ENCODE assay signal across 26 cellular contexts in the genomic region with DNA sequence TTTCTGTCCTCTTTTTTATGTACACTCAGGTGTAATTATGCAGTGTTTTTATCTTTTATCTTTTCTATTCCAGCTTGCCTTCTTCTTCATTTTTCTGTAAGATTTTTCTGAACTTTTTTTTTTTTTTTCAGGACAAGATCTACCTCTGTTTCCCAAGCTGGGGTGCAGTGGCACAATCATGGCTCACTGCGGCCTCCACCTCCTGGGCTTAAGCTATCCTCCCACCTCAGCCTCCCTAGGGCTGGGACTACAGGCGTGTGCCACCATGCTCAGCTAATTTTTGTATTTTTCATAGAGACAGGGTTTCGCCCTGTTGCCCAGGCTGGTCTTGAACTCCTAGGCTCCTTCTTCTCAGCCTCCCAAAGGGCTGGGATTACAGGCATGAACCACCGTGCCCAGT. TPM values are rescaled to one million over a fixed set of nuclear protein-coding genes. Genes with fewer than 3 reads are reported as not detected.
DNase-seq lines count a peak whose midpoint lies in the region; ATAC-seq, FAIRE-seq and TF ChIP-seq lines count a peak whose summit lies in the region.
"Had no signal": no experiment of that assay in that cellular context is flagged by ENCODE, and none has a peak within 500 bp of the region (broad histone marks: within the 10 kb centered on the region; RNA-seq: fewer than 3 reads in every experiment).

No MANE protein-coding gene starts in this region.

- DNase-seq in K562 (ENCODE audit: extremely low read depth in 1 of 4, low spot score in 3 of 4) (no peak), mesenchymal stem cell (no peak)
- no peak for DNase-seq in activated CD4-positive, alpha-beta memory T cell treated with anti-CD3 and anti-CD28 coated beads for 36 hours
- DNase-seq in stimulated activated naive CD8-positive, alpha-beta T cell treated with anti-CD3 and anti-CD28 coated beads, Interleukin-15, amount 100 ng/mL, for 72 hours = no peak
- DNase-seq: AML-193; C1 segment of cervical spinal cord; CD4-positive, alpha-beta memory T cell; CD4-positive, CD25-positive, alpha-beta regulatory T cell; CD8-positive, alpha-beta memory T cell; COR-L47; DMS 273 treated with DMSO at 0.1 percent for 48 hours; DMS153; DMS53; DMS79; DND-41; EL; GF-D8 had no signal

- H3K4me3 Mint-ChIP-seq in activated CD4-positive, alpha-beta memory T cell treated with anti-CD3 and anti-CD28 coated beads for 36 hours = no peak overlapping the region
- no peak overlapping the region for H3K4me3 Mint-ChIP-seq in stimulated activated naive CD8-positive, alpha-beta T cell treated with anti-CD3 and anti-CD28 coated beads, Interleukin-15, amount 100 ng/mL, for 72 hours
- H3K4me3 Mint-ChIP-seq: B cell; CD14-positive monocyte; CD4-positive, alpha-beta memory T cell; CD4-positive, CD25-positive, alpha-beta regulatory T cell; CD8-positive, alpha-beta memory T cell had no signal

- H3K4ac ChIP-seq in mesenchymal stem cell (ENCODE audit: low read depth in 1 of 2, low read length in 2 of 2) = no peak overlapping the region

- H3K9me3 Mint-ChIP-seq in activated CD4-positive, alpha-beta memory T cell treated with anti-CD3 and anti-CD28 coated beads for 36 hours = no peaks in the 10 kb centered on the region
- H3K9me3 Mint-ChIP-seq in stimulated activated naive CD8-positive, alpha-beta T cell treated with anti-CD3 and anti-CD28 coated beads, Interleukin-15, amount 100 ng/mL, for 72 hours = no peaks in the 10 kb centered on the region
- H3K9me3 Mint-ChIP-seq: CD4-positive, alpha-beta memory T cell; CD4-positive, CD25-positive, alpha-beta regulatory T cell; CD8-positive, alpha-beta memory T cell had no signal

- no peak overlapping the region for H2BK12ac ChIP-seq in mesenchymal stem cell (ENCODE audit: low read length in 2 of 2)

- H4K8ac ChIP-seq in mesenchymal stem cell (ENCODE audit: low read length) = no peak overlapping the region

- H4K91ac ChIP-seq in mesenchymal stem cell (ENCODE audit: low read length) = no peak overlapping the region

- FAIRE-seq in K562 (lab: Jason Lieb, UNC) = no peak
- FAIRE-seq: A549, G401.6, GM12891, GM19239 had no signal

- H3K36me3 Mint-ChIP-seq in activated CD4-positive, alpha-beta memory T cell treated with anti-CD3 and anti-CD28 coated beads for 36 hours = no peaks in the 10 kb centered on the region
- H3K36me3 Mint-ChIP-seq: CD14-positive monocyte; CD4-positive, alpha-beta memory T cell; CD4-positive, CD25-positive, alpha-beta regulatory T cell; CD8-positive, alpha-beta memory T cell had no signal

- H4K20me1 ChIP-seq in BLaER1 = no peaks in the 10 kb centered on the region
- H4K20me1 ChIP-seq in K562 (replicated peaks; ENCODE audit: control insufficient read depth, insufficient read depth, low read length) = no peaks in the 10 kb centered on the region

- no peaks in the 10 kb centered on the region for H3K79me2 ChIP-seq in K562 (ENCODE audit: control insufficient read depth, insufficient read depth, low read length)

- no peak for ATAC-seq in K562
- ATAC-seq in HG03196 (IDR thresholded peaks at IDR 0.05; ENCODE audit: unreplicated experiment) = no peak
- ATAC-seq in stimulated activated naive CD8-positive, alpha-beta T cell treated with anti-CD3 and anti-CD28 coated beads, Interleukin-15, amount 100 ng/mL, for 72 hours = no peak
- ATAC-seq: A549 had no signal

- H2AFZ ChIP-seq in K562 (ENCODE audit: low read depth, low read length) (no peak overlapping the region), mesenchymal stem cell (ENCODE audit: low read depth, low read length) (no peak overlapping the region)

- H3K36me3 ChIP-seq in BLaER1 (no peaks in the 10 kb centered on the region), K562 (ENCODE audit: control insufficient read depth, insufficient read depth, low read length) (no peaks in the 10 kb centered on the region), mesenchymal stem cell (ENCODE audit: control insufficient read depth in 1 of 2, insufficient read depth in 2 of 2, low read depth in 1 of 2, low read length in 2 of 2) (no peaks in the 10 kb centered on the region)

- in situ Hi-C loops in K562 (cut with MboI) = no loop called here

- 5% methylated on average over 4 of the region's 4 CpGs for WGBS in K562 (ENCODE audit: insufficient coverage, low coverage, missing lambda C conversion rate)
- WGBS in mesenchymal stem cell = 99% methylated on average over 3 of the region's 4 CpGs

- TF ChIP-seq CTCF in K562 (IDR thresholded peaks at IDR 0.05 in 2 of 3, conservative IDR thresholded peaks at IDR 0.05 in 1 of 3; ENCODE audit: insufficient read depth in 2 of 3, low read depth in 1 of 3, low read length in 3 of 3) = no peak

- POLR2A ChIA-PET in K562 (lab: Yijun Ruan, JAX) = no interaction called here
- POLR2A ChIA-PET in activated CD4-positive, alpha-beta memory T cell treated with anti-CD3 and anti-CD28 coated beads for 36 hours (lab: Charles Lee) = no interaction called here

- H3K4me3 ChIP-seq in BLaER1 (no peak overlapping the region), K562 (no peak overlapping the region), mesenchymal stem cell (ENCODE audit: insufficient read depth in 1 of 2, low read depth in 1 of 2, low read length in 2 of 2) (no peak overlapping the region)
- H3K4me3 ChIP-seq: A549 had no signal

- no peak for TF ChIP-seq POLR2A in K562 (conservative IDR thresholded peaks at IDR 0.05)

- no peaks in the 10 kb centered on the region for H3K27me3 Mint-ChIP-seq in activated CD4-positive, alpha-beta memory T cell treated with anti-CD3 and anti-CD28 coated beads for 36 hours
- H3K27me3 Mint-ChIP-seq in stimulated activated naive CD8-positive, alpha-beta T cell treated with anti-CD3 and anti-CD28 coated beads, Interleukin-15, amount 100 ng/mL, for 72 hours = no peaks in the 10 kb centered on the region
- H3K27me3 Mint-ChIP-seq: CD4-positive, alpha-beta memory T cell; CD4-positive, CD25-positive, alpha-beta regulatory T cell had no signal

- no peaks in the 10 kb centered on the region for H3K9me1 ChIP-seq in K562 (ENCODE audit: control insufficient read depth, insufficient read depth, low read length)

- TF ChIP-seq RAD21 in K562 (CRISPR knock-in tag; conservative IDR thresholded peaks at IDR 0.05 in 1 of 2, IDR thresholded peaks at IDR 0.05 in 1 of 2) = no peak

- H3K27ac Mint-ChIP-seq in activated CD4-positive, alpha-beta memory T cell treated with anti-CD3 and anti-CD28 coated beads for 36 hours = no peak overlapping the region
- H3K27ac Mint-ChIP-seq in stimulated activated naive CD8-positive, alpha-beta T cell treated with anti-CD3 and anti-CD28 coated beads, Interleukin-15, amount 100 ng/mL, for 72 hours = peak overlapping the region in 1 of 2 donors; percentile 47
- H3K27ac Mint-ChIP-seq: B cell; CD14-positive monocyte; CD4-positive, alpha-beta memory T cell; CD8-positive, alpha-beta memory T cell had no signal

- no peak overlapping the region for H3K14ac ChIP-seq in mesenchymal stem cell (ENCODE audit: low read length in 2 of 2)

- no peaks in the 10 kb centered on the region for H3K79me1 ChIP-seq in mesenchymal stem cell (replicated peaks; ENCODE audit: low read length, poor library complexity, severe bottlenecking)

- no peak overlapping the region for H2AK5ac ChIP-seq in mesenchymal stem cell (ENCODE audit: low read length, severe bottlenecking)

- intact Hi-C loops in K562 (cut with micrococcal nuclease) = no loop called here
- intact Hi-C loops in activated CD4-positive, alpha-beta memory T cell treated with anti-CD3 and anti-CD28 coated beads for 36 hours (cut with micrococcal nuclease) = no loop called here

- peak overlapping the region; percentile 3; the same call in 1 of the 2 replicates for H3K27ac ChIP-seq in BLaER1
- H3K27ac ChIP-seq in K562 (ENCODE audit: extremely low read depth, low read depth, low read length) = no peak overlapping the region
- no peak overlapping the region for H3K27ac ChIP-seq in mesenchymal stem cell (ENCODE audit: low read length, poor library complexity, severe bottlenecking)
- H3K27ac ChIP-seq: 22Rv1, A549 had no signal

- H3K4me1 ChIP-seq in BLaER1 (peaks cover 61% of the 10 kb centered on the region), K562 (replicated peaks in 1 of 2; ENCODE audit: control insufficient read depth in 2 of 2, insufficient read depth in 2 of 2, low read length in 2 of 2) (no peaks in the 10 kb centered on the region), mesenchymal stem cell (ENCODE audit: control insufficient read depth, insufficient read depth, low read depth, low read length) (no peaks in the 10 kb centered on the region)

- H3K23ac ChIP-seq in mesenchymal stem cell (ENCODE audit: low read length in 2 of 2) = no peak overlapping the region

- no peak overlapping the region for H2BK5ac ChIP-seq in mesenchymal stem cell (ENCODE audit: low read depth, low read length, poor library complexity, severe bottlenecking)

- H3K27me3 ChIP-seq in BLaER1 = no peaks in the 10 kb centered on the region
- peaks cover 14 to 32% of the 10 kb centered on the region in 2 experiments; a peak in 4 of 5 replicates for H3K27me3 ChIP-seq in K562 (ENCODE audit: control insufficient read depth in 2 of 2, insufficient read depth in 2 of 2, low read length in 2 of 2)
- no peaks in the 10 kb centered on the region for H3K27me3 ChIP-seq in mesenchymal stem cell (ENCODE audit: control insufficient read depth in 1 of 2, insufficient read depth in 1 of 2, low read length in 2 of 2)

- H2BK120ac ChIP-seq in mesenchymal stem cell (ENCODE audit: low read depth, low read length) = no peak overlapping the region

- TF ChIP-seq EP300 in K562 (IDR thresholded peaks at IDR 0.05; ENCODE audit: low read length) = no peak

- CTCF ChIA-PET in K562 (lab: Yijun Ruan, JAX; ENCODE audit: low intra/inter-chr PET ratio) = no interaction called here
- CTCF ChIA-PET in activated CD4-positive, alpha-beta memory T cell treated with anti-CD3 and anti-CD28 coated beads for 36 hours (lab: Charles Lee) = no interaction called here

- H3K4me1 Mint-ChIP-seq in activated CD4-positive, alpha-beta memory T cell treated with anti-CD3 and anti-CD28 coated beads for 36 hours (ENCODE audit: low read depth) = no peaks in the 10 kb centered on the region
- H3K4me1 Mint-ChIP-seq in stimulated activated naive CD8-positive, alpha-beta T cell treated with anti-CD3 and anti-CD28 coated beads, Interleukin-15, amount 100 ng/mL, for 72 hours = no peaks in the 10 kb centered on the region
- H3K4me1 Mint-ChIP-seq: CD14-positive monocyte; CD4-positive, alpha-beta memory T cell; CD4-positive, CD25-positive, alpha-beta regulatory T cell; CD8-positive, alpha-beta memory T cell had no signal

- H2BK15ac ChIP-seq in mesenchymal stem cell (ENCODE audit: low read depth, poor library complexity, severe bottlenecking) = peak overlapping the region; percentile 52

- BruUV-seq in K562 (replicated peaks; lab: Mats Ljungman, UMichigan) = no TSS peak

- no peak overlapping the region for H3K18ac ChIP-seq in mesenchymal stem cell (ENCODE audit: low read depth in 1 of 2, low read length in 2 of 2)

- H3K9me3 ChIP-seq in BLaER1 (no peaks in the 10 kb centered on the region), K562 (replicated peaks; ENCODE audit: control insufficient read depth, insufficient read depth, low read depth, low read length) (no peaks in the 10 kb centered on the region), mesenchymal stem cell (ENCODE audit: control insufficient read depth, low read length) (no peaks in the 10 kb centered on the region)
- H3K9me3 ChIP-seq: A549 had no signal

- H3K4me2 ChIP-seq in BLaER1 (no peak overlapping the region), K562 (ENCODE audit: insufficient read depth, low read length) (no peak overlapping the region), mesenchymal stem cell (ENCODE audit: low read length, poor library complexity, severe bottlenecking) (no peak overlapping the region)
- H3K4me2 ChIP-seq: A549 had no signal

- H3K9ac ChIP-seq in BLaER1 = no peak overlapping the region
- H3K9ac ChIP-seq in K562 (ENCODE audit: insufficient read depth in 1 of 2, low read depth in 2 of 2, low read length in 2 of 2) = no peak overlapping the region
- no peak overlapping the region for H3K9ac ChIP-seq in mesenchymal stem cell (ENCODE audit: low read length)

RNA-seq across cellular contexts. Expression of a gene that starts 6.3 kb away (rescaled TPM):
- total RNA-seq in K562 (2011; cell fraction: chromatin; rRNA removed; ENCODE audit: low replicate concordance) = 0.65 TPM in 1 of 2 replicates, not detected in the other
- total RNA-seq in K562 (2011; cell fraction: nucleolus; rRNA removed) = not detected in 2 replicates
- total RNA-seq in K562 (2011; cell fraction: nucleoplasm; rRNA removed) = not detected in 2 replicates
- total RNA-seq in K562 (2014; rRNA removed) (not detected in 2 replicates), K562 (2014; rRNA removed; fragmentation: Illumina TruSeq; extraction: Trizol) (not detected in 2 replicates), K562 (2015; rRNA removed; fragmentation: Illumina TruSeq; extraction: Trizol) (not detected in 2 replicates), K562 (2021) (0.40 and 0.89 TPM in 2 replicates)
- polyA plus RNA-seq in K562 (2011; rRNA removed) (not detected in 2 replicates), K562 (2014; fragmentation: Illumina TruSeq; extraction: Trizol) (not detected in 2 replicates), K562 (2014; fragmentation: Nextera tagmentation; extraction: Ambion mirVana) (not detected), K562 (2014; rRNA removed) (not detected in 2 replicates)
- 0.06 and 0.18 TPM in 2 replicates for polyA plus RNA-seq in K562 (2011; cell fraction: cytosol; rRNA removed)
- polyA plus RNA-seq in K562 (2011; cell fraction: nucleus; rRNA removed) = not detected in 2 replicates
- 0.07 TPM in 1 of 2 replicates, not detected in the other for polyA plus RNA-seq in K562 (2012)
- polyA minus RNA-seq in K562 (2011; rRNA and poly(A)+ RNA removed) = 0.04 TPM in 1 of 2 replicates, not detected in the other
- polyA minus RNA-seq in K562 (2011; cell fraction: cytosol; rRNA and poly(A)+ RNA removed) = 4.7 TPM in 1 of 2 replicates, not detected in the other
- polyA minus RNA-seq in K562 (2011; cell fraction: nucleus; rRNA and poly(A)+ RNA removed) = 0.40 TPM in 1 of 2 replicates, not detected in the other
- 820 TPM for polyA plus RNA-seq in mesenchymal stem cell (2013, experiment 1 of 2)
- 785 TPM for polyA plus RNA-seq in mesenchymal stem cell (2013, experiment 2 of 2)
- 1 to 10 TPM; 7.1 to 7.5 TPM for total RNA-seq in activated CD4-positive, alpha-beta memory T cell treated with anti-CD3 and anti-CD28 coated beads for 36 hours
- total RNA-seq: CD4-positive, alpha-beta memory T cell had no signal
- polyA plus RNA-seq: CD8-positive, alpha-beta memory T cell had no signal

Comparison
In these comparisons a context has a peak if more than half of its experiments do, and no peak if none do; other contexts are left out.
1. RNA of a gene that starts 6.3 kb away (total RNA-seq): 7.1 to 7.5 TPM in activated CD4-positive, alpha-beta memory T cell treated with anti-CD3 and anti-CD28 coated beads for 36 hours; 0.40 to 0.89 TPM in K562; every median in the first group is over 4 times any median in the second.